1 cellular context compared by ENCODE assay signal in the genomic region with DNA sequence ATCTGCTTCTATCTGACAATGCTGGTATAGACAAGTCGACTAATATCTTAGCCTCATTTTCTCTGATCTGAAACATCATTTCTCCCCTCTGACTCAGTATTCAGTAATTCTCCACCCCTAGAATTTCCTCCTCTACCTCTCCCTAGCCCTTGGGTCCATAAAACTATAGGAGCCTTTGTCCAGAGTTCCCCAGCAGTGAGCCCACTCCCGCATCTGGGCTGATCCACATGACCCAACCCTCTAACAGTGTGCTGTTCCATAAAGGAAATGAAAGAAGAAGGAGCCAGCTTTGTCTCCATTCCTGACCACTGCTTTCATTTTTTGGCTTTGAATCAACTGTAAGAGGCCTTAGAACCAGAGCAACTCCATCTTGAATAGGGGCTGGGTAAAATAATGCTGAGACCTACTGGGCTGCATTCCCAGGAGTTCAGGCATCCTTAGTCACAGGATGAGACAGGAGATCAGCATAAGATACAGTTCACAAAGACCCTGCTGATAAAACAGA.
TF ChIP-seq lines count a peak whose summit lies in the region.

No MANE protein-coding gene starts in this region.

TF ChIP-seq in SK-N-SH, 30 proteins besides CTCF, POLR2A, EP300 and RAD21:
- peak; percentile 36; the same call in 1 of the 2 replicates for TF ChIP-seq NFIC (IDR thresholded peaks at IDR 0.05; ENCODE audit: borderline replicate concordance)
